6 cellular contexts compared by ENCODE assay signal in the genomic region with DNA sequence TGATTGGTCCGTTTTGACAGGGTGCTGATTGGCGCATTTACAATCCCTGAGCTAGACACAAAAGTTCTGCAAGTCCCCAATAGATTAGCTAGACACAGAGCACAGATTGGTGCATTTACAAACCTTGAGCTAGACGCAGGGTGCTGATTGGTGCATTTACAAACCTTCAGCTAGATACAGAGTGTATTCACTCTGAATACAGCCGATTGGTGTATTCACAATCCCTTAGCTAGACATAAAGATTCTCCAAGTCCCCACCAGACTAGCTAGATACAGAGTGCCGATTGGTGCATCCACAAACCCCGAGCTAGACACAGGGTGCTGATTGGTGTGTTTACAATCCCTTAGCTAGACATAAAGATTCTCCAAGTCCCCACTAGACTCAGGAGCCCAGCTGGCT. TPM values are rescaled to one million over a fixed set of nuclear protein-coding genes. Genes with fewer than 3 reads are reported as not detected.
"Had no signal": no experiment of that assay in that cellular context is flagged by ENCODE, and none has a peak within 500 bp of the region (broad histone marks: within the 10 kb centered on the region; RNA-seq: fewer than 3 reads in every experiment).

No MANE protein-coding gene starts in this region.

RNA-seq across cellular contexts. Expression of gene SCIN, which starts 14.8 kb away (rescaled TPM):
- total RNA-seq: activated B cell treated with CpG ODN at 0.5 μM for 24 hours; activated CD8-positive, alpha-beta T cell treated with anti-CD3 and anti-CD28 coated beads for 36 hours; ascending aorta; NCI-H460; RPMI7951; SJCRH30 had no signal
